In genomic region chr4:113433536-113434246, GRCh38 we compare ENCODE assay signal across 25 cellular contexts.
DNase-seq lines count a peak whose midpoint lies in the region; ATAC-seq and TF ChIP-seq lines count a peak whose summit lies in the region.
"Had no signal": no experiment of that assay in that cellular context is flagged by ENCODE, and none has a peak within 500 bp of the region (broad histone marks: within the 10 kb centered on the region; RNA-seq: fewer than 3 reads in every experiment).

No MANE protein-coding gene starts in this region.

- H3K4me2 ChIP-seq in GM23248 (ENCODE audit: unreplicated experiment), result peak overlapping the region; percentile 66
- H3K4me2 ChIP-seq in mammary epithelial cell (ENCODE audit: insufficient read depth, low read depth, low read length), result no peak overlapping the region
- H3K4me2 ChIP-seq in mesenchymal stem cell (ENCODE audit: low read length, poor library complexity, severe bottlenecking), result no peak overlapping the region

- no peak overlapping the region for H3K4ac ChIP-seq in mesenchymal stem cell (ENCODE audit: low read depth in 1 of 2, low read length in 2 of 2)

- no peak overlapping the region for H4K91ac ChIP-seq in mesenchymal stem cell (ENCODE audit: low read length)

- H3K9me3 ChIP-seq in GM23248 (ENCODE audit: low read depth) (no peaks in the 10 kb centered on the region), mammary epithelial cell (replicated peaks; ENCODE audit: insufficient read depth, low read length) (no peaks in the 10 kb centered on the region), mesenchymal stem cell (ENCODE audit: control insufficient read depth, low read length) (peaks cover 5% of the 10 kb centered on the region)
- H3K9me3 ChIP-seq: vagina had no signal

- dilution Hi-C loops in mammary epithelial cell (cut with HindIII; ENCODE audit: low sequenced_read_pairs), result no loop called here

- peak overlapping the region in 1 of 2 experiments; percentile 77 for H3K18ac ChIP-seq in mesenchymal stem cell (ENCODE audit: low read depth in 1 of 2, low read length in 2 of 2)

- DNase-seq in AG20443 (ENCODE audit: low spot score) (peak; percentile 33), GM23248 (peak; percentile 74), mammary epithelial cell (no peak), mesenchymal stem cell (no peak), DMS53 (lab: John Stamatoyannopoulos, UW) (no peak), ACHN (no peak), NCI-H2029 treated with DMSO at 0.1 percent for 48 hours (lab: John Stamatoyannopoulos, UW) (no peak)
- DNase-seq: activated CD4-positive, alpha-beta T cell treated with anti-CD3 and anti-CD28 coated beads for 4 hours; activated naive CD4-positive, alpha-beta T cell treated with anti-CD3 and anti-CD28 coated beads, Interleukin-2, amount 10 ng/mL, durations not matched to agents 7 days and 5 days; activated T-cell treated with anti-CD3 and anti-CD28 coated beads, Interleukin-2, amount 50 U/mL, for 4 hours; CD4-positive, CD25-positive, alpha-beta regulatory T cell; effector memory CD4-positive, alpha-beta T cell; head of caudate nucleus; Karpas-422; left cardiac atrium; NCI-H187 treated with DMSO at 0.1 percent for 48 hours; NCI-H226; nucleus accumbens; retina; SHP77 treated with DMSO at 0.1 percent for 48 hours; substantia nigra; T-cell had no signal

- no peak for ATAC-seq in HG02623 (IDR thresholded peaks at IDR 0.05; ENCODE audit: unreplicated experiment)
- ATAC-seq: activated T-cell treated with anti-CD3 and anti-CD28 coated beads, Interleukin-2, amount 50 U/mL, for 4 hours; esophagus mucosa; T-cell had no signal

- H2BK5ac ChIP-seq in mesenchymal stem cell (ENCODE audit: low read depth, low read length, poor library complexity, severe bottlenecking), result no peak overlapping the region

- H3K14ac ChIP-seq in mesenchymal stem cell (ENCODE audit: low read length in 2 of 2), result no peak overlapping the region

- H3K79me2 ChIP-seq in GM23248 (ENCODE audit: insufficient read depth) (no peaks in the 10 kb centered on the region), mammary epithelial cell (ENCODE audit: insufficient read depth, low read length) (no peaks in the 10 kb centered on the region)

- H3K4me1 ChIP-seq in GM23248 (ENCODE audit: insufficient read depth) (peaks cover 49% of the 10 kb centered on the region), mammary epithelial cell (ENCODE audit: insufficient read depth, low read length) (peaks cover 25% of the 10 kb centered on the region), mesenchymal stem cell (ENCODE audit: control insufficient read depth, insufficient read depth, low read depth, low read length) (no peaks in the 10 kb centered on the region)

- no peak for TF ChIP-seq CTCF in mammary epithelial cell (conservative IDR thresholded peaks at IDR 0.05 in 1 of 2, IDR thresholded peaks at IDR 0.05 in 1 of 2; ENCODE audit: extremely low read depth in 1 of 2, insufficient read depth in 1 of 2, low read depth in 1 of 2, low read length in 2 of 2)

- no peak overlapping the region for H2BK12ac ChIP-seq in mesenchymal stem cell (ENCODE audit: low read length in 2 of 2)

- H3K9ac ChIP-seq in GM23248 (peak overlapping the region; percentile 44), mammary epithelial cell (ENCODE audit: insufficient read depth, low read length) (no peak overlapping the region), mesenchymal stem cell (ENCODE audit: low read length) (peak overlapping the region; percentile 82)

- no peak overlapping the region for H2AK5ac ChIP-seq in mesenchymal stem cell (ENCODE audit: low read length, severe bottlenecking)

- H4K8ac ChIP-seq in mesenchymal stem cell (ENCODE audit: low read length), result no peak overlapping the region

- no peaks in the 10 kb centered on the region for H3K79me1 ChIP-seq in mesenchymal stem cell (replicated peaks; ENCODE audit: low read length, poor library complexity, severe bottlenecking)

- peak overlapping the region; percentile 17 for H3K4me3 ChIP-seq in GM23248
- no peak overlapping the region for H3K4me3 ChIP-seq in mammary epithelial cell (replicated peaks in 1 of 3; ENCODE audit: insufficient read depth in 1 of 3, low read depth in 2 of 3, low read length in 3 of 3)
- peak overlapping the region in 1 of 2 experiments; percentile 8 for H3K4me3 ChIP-seq in mesenchymal stem cell (ENCODE audit: insufficient read depth in 1 of 2, low read depth in 1 of 2, low read length in 2 of 2)
- H3K4me3 ChIP-seq: vagina had no signal

- no peaks in the 10 kb centered on the region for H3K9me2 ChIP-seq in GM23248 (ENCODE audit: insufficient read depth)

- no peak overlapping the region for H3K23ac ChIP-seq in mesenchymal stem cell (ENCODE audit: low read length in 2 of 2)

- H3K36me3 ChIP-seq in GM23248 (ENCODE audit: low read depth), result no peaks in the 10 kb centered on the region
- no peaks in the 10 kb centered on the region for H3K36me3 ChIP-seq in mammary epithelial cell (ENCODE audit: insufficient read depth, low read length)
- H3K36me3 ChIP-seq in mesenchymal stem cell (ENCODE audit: control insufficient read depth in 1 of 2, insufficient read depth in 2 of 2, low read depth in 1 of 2, low read length in 2 of 2), result no peaks in the 10 kb centered on the region
- H3K36me3 ChIP-seq: vagina had no signal

- peaks cover 55% of the 10 kb centered on the region for H3F3A ChIP-seq in GM23248 (ENCODE audit: insufficient read depth)

- WGBS in GM23248 (ENCODE audit: low coverage in 1 of 2, low lambda C conversion rate in 2 of 2, missing lambda C conversion rate in 2 of 2), 2 experiments, result 26 to 31% methylated on average over 4 of the region's 4 CpGs
- WGBS in mammary epithelial cell (ENCODE audit: low coverage, missing lambda C conversion rate), result 64% methylated on average over 4 of the region's 4 CpGs
- WGBS in mesenchymal stem cell, result 96% methylated on average over 4 of the region's 4 CpGs

- no peaks in the 10 kb centered on the region for H3K27me3 ChIP-seq in GM23248 (replicated peaks; ENCODE audit: insufficient read depth)
- no peaks in the 10 kb centered on the region for H3K27me3 ChIP-seq in mammary epithelial cell (ENCODE audit: insufficient read depth, low read length)
- no peaks in the 10 kb centered on the region for H3K27me3 ChIP-seq in mesenchymal stem cell (ENCODE audit: control insufficient read depth in 1 of 2, insufficient read depth in 1 of 2, low read length in 2 of 2)
- H3K27me3 ChIP-seq: vagina had no signal

- H2BK120ac ChIP-seq in mesenchymal stem cell (ENCODE audit: low read depth, low read length), result no peak overlapping the region

- H4K20me1 ChIP-seq in GM23248 (ENCODE audit: insufficient read depth), result no peaks in the 10 kb centered on the region
- no peaks in the 10 kb centered on the region for H4K20me1 ChIP-seq in mammary epithelial cell (ENCODE audit: insufficient read depth, low read length)

- H3K27ac ChIP-seq in GM23248, result peak overlapping the region; percentile 86
- no peak overlapping the region for H3K27ac ChIP-seq in mammary epithelial cell (ENCODE audit: insufficient read depth, low read depth, low read length)
- peak overlapping the region; percentile 40 for H3K27ac ChIP-seq in mesenchymal stem cell (ENCODE audit: low read length, poor library complexity, severe bottlenecking)
- H3K27ac ChIP-seq: vagina had no signal

- CTCF ChIA-PET in mammary epithelial cell (lab: Charles Lee; ENCODE audit: low non-redundant PET), result interaction anchor here (0.7 kb wide), 1 partner anchor 538 kb away, joined by 3 read pairs; no protein-coding TSS in a partner anchor

- H2BK15ac ChIP-seq in mesenchymal stem cell (ENCODE audit: low read depth, poor library complexity, severe bottlenecking), result no peak overlapping the region

- H2AFZ ChIP-seq in GM23248, result peak overlapping the region; percentile 24
- peak overlapping the region; percentile 17 for H2AFZ ChIP-seq in mammary epithelial cell (ENCODE audit: low read depth, low read length)
- no peak overlapping the region for H2AFZ ChIP-seq in mesenchymal stem cell (ENCODE audit: low read depth, low read length)

- no TSS peak for BruUV-seq in mammary epithelial cell (replicated peaks; lab: Mats Ljungman, UMichigan)

- in situ Hi-C loops in GM23248 (cut with MboI) (no loop called here), mammary epithelial cell (cut with MboI; ENCODE audit: low sequenced_read_pairs in 2 of 2) (no loop called here), ACHN (cut with HindIII; ENCODE audit: low pct_ligation_motif_present, low pct_unique_long_range_greater_than_20kb, low sequenced_read_pairs) (no loop called here)

- intact Hi-C loops in mammary epithelial cell (cut with micrococcal nuclease), result loop anchor here (1.0 kb wide), 1 partner anchor 328 kb away; the partner anchor contains the start of gene CAMK2D

Comparison
In these comparisons a context has a peak if more than half of its experiments do, and no peak if none do; other contexts are left out.
1. DNase-seq: peak in AG20443 (single experiment) and GM23248 (single experiment); none in mammary epithelial cell (single experiment), mesenchymal stem cell (single experiment), DMS53 (single experiment), ACHN (single experiment) and NCI-H2029 treated with DMSO at 0.1 percent for 48 hours (single experiment).